In the genomic region with DNA sequence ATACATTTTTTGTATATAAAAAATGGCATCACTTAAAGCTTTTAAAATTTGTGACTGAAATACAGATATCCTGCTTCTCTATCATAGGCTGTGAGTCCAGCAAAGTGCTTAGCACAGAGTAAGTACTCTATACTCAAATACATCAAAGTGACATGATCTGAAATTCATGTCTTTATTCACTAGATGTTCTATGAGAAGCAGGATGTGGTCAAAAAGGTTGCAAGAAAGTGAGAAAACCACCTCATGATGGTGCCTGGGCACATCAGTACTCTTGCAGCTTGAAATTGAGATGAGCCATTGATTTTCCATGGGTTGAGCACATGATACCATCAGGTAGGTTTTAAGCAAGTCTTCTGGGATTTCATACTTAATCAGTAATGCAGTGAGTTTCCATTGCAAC, we compare ENCODE assay signal across 15 cellular contexts. TPM values are rescaled to one million over a fixed set of nuclear protein-coding genes. Genes with fewer than 3 reads are reported as not detected.
DNase-seq lines count a peak whose midpoint lies in the region; ATAC-seq lines count a peak whose summit lies in the region.
"Had no signal": no experiment of that assay in that cellular context is flagged by ENCODE, and none has a peak within 500 bp of the region (broad histone marks: within the 10 kb centered on the region; RNA-seq: fewer than 3 reads in every experiment).

No MANE protein-coding gene starts in this region.

- peak overlapping the region; percentile 18 for H3K27ac Mint-ChIP-seq in activated T-cell treated with anti-CD3 and anti-CD28 coated beads, Interleukin-2, amount 50 U/mL, for 72 hours
- no peak overlapping the region for H3K27ac Mint-ChIP-seq in stimulated activated naive B cell treated with anti-CD40 and anti-IgM and Interleukin-4, amounts not matched to agents 10 μg/mL and 1 μg/mL and 100 μg/mL, for 72 hours

- H3K27me3 Mint-ChIP-seq in activated T-cell treated with anti-CD3 and anti-CD28 coated beads, Interleukin-2, amount 50 U/mL, for 72 hours (ENCODE audit: low read depth), result no peaks in the 10 kb centered on the region
- H3K27me3 Mint-ChIP-seq in stimulated activated naive B cell treated with anti-CD40 and anti-IgM and Interleukin-4, amounts not matched to agents 10 μg/mL and 1 μg/mL and 100 μg/mL, for 72 hours, result peaks cover 14 to 25% of the 10 kb centered on the region in 2 donors

- H3K4me3 Mint-ChIP-seq in activated T-cell treated with anti-CD3 and anti-CD28 coated beads, Interleukin-2, amount 50 U/mL, for 72 hours, result no peak overlapping the region
- H3K4me3 Mint-ChIP-seq in stimulated activated naive B cell treated with anti-CD40 and anti-IgM and Interleukin-4, amounts not matched to agents 10 μg/mL and 1 μg/mL and 100 μg/mL, for 72 hours, result no peak overlapping the region

- H3K36me3 Mint-ChIP-seq in activated T-cell treated with anti-CD3 and anti-CD28 coated beads, Interleukin-2, amount 50 U/mL, for 72 hours (ENCODE audit: insufficient read depth in 2 of 2), result peaks cover 0 to 1% of the 10 kb centered on the region in 2 donors
- peaks cover 0 to 1% of the 10 kb centered on the region in 2 donors for H3K36me3 Mint-ChIP-seq in stimulated activated naive B cell treated with anti-CD40 and anti-IgM and Interleukin-4, amounts not matched to agents 10 μg/mL and 1 μg/mL and 100 μg/mL, for 72 hours

- H3K4me1 Mint-ChIP-seq in activated T-cell treated with anti-CD3 and anti-CD28 coated beads, Interleukin-2, amount 50 U/mL, for 72 hours (ENCODE audit: low read depth), result peaks cover 31% of the 10 kb centered on the region
- H3K4me1 Mint-ChIP-seq in stimulated activated naive B cell treated with anti-CD40 and anti-IgM and Interleukin-4, amounts not matched to agents 10 μg/mL and 1 μg/mL and 100 μg/mL, for 72 hours, result peaks cover 4 to 11% of the 10 kb centered on the region in 2 donors

- no peaks in the 10 kb centered on the region for H3K9me3 Mint-ChIP-seq in activated T-cell treated with anti-CD3 and anti-CD28 coated beads, Interleukin-2, amount 50 U/mL, for 72 hours
- peaks cover 0 to 2% of the 10 kb centered on the region in 2 donors for H3K9me3 Mint-ChIP-seq in stimulated activated naive B cell treated with anti-CD40 and anti-IgM and Interleukin-4, amounts not matched to agents 10 μg/mL and 1 μg/mL and 100 μg/mL, for 72 hours

- ATAC-seq in GM21786 (IDR thresholded peaks at IDR 0.05; ENCODE audit: unreplicated experiment) (peak; percentile 54), HG02870 (IDR thresholded peaks at IDR 0.05; ENCODE audit: unreplicated experiment) (no peak), HG03039 (IDR thresholded peaks at IDR 0.05; ENCODE audit: unreplicated experiment) (no peak)
- ATAC-seq in activated T-cell treated with anti-CD3 and anti-CD28 coated beads, Interleukin-2, amount 50 U/mL, for 72 hours (replicated peaks in 1 of 2), result peak; percentile 95 to 96
- peak; percentile 55 to 65 for ATAC-seq in stimulated activated naive B cell treated with anti-CD40 and anti-IgM and Interleukin-4, amounts not matched to agents 10 μg/mL and 1 μg/mL and 100 μg/mL, for 72 hours (replicated peaks)
- ATAC-seq: heart right ventricle had no signal

- DNase-seq in activated T-cell treated with anti-CD3 and anti-CD28 coated beads for 24 hours (ENCODE audit: low read depth), result peak; percentile 32
- DNase-seq in activated T-cell treated with anti-CD3 and anti-CD28 coated beads for 4 hours, result no peak
- peak; percentile 39 to 49 for DNase-seq in activated T-cell treated with anti-CD3 and anti-CD28 coated beads, Interleukin-2, amount 50 U/mL, for 72 hours
- no peak for DNase-seq in stimulated activated naive B cell treated with anti-CD40 and anti-IgM and Interleukin-4, amounts not matched to agents 10 μg/mL and 1 μg/mL and 100 μg/mL, for 72 hours
- no peak for DNase-seq in NCI-H1436 treated with DMSO at 0.1 percent for 48 hours (lab: John Stamatoyannopoulos, UW)
- DNase-seq: cerebellar nuclear complex, heart right ventricle, NCI-H1092, NCI-H510A treated with DMSO at 0.1 percent for 48 hours, SHP77 treated with DMSO at 0.1 percent for 48 hours had no signal

RNA-seq across cellular contexts. Expression of gene SFRP2, which starts 20.4 kb away (rescaled TPM):
- not detected for total RNA-seq in activated T-cell treated with anti-CD3 and anti-CD28 coated beads, Interleukin-2, amount 50 U/mL, for 72 hours
- total RNA-seq: epithelial cell of proximal tubule had no signal

RNA-seq across cellular contexts. Expression of gene RNF175, which starts 49.5 kb away (rescaled TPM):
- under 1 TPM in 1 of 2 donors, not detected in 1; 0.37 TPM for total RNA-seq in activated T-cell treated with anti-CD3 and anti-CD28 coated beads, Interleukin-2, amount 50 U/mL, for 72 hours
- total RNA-seq: skeletal muscle tissue had no signal

Comparison
In these comparisons a context has a peak if more than half of its experiments do, and no peak if none do; other contexts are left out.
1. DNase-seq: peak in activated T-cell treated with anti-CD3 and anti-CD28 coated beads for 24 hours (single experiment) and activated T-cell treated with anti-CD3 and anti-CD28 coated beads, Interleukin-2, amount 50 U/mL, for 72 hours (2 of 2); none in activated T-cell treated with anti-CD3 and anti-CD28 coated beads for 4 hours (single experiment), stimulated activated naive B cell treated with anti-CD40 and anti-IgM and Interleukin-4, amounts not matched to agents 10 μg/mL and 1 μg/mL and 100 μg/mL, for 72 hours (single experiment) and NCI-H1436 treated with DMSO at 0.1 percent for 48 hours (single experiment).
2. ATAC-seq: peak in GM21786 (single experiment), activated T-cell treated with anti-CD3 and anti-CD28 coated beads, Interleukin-2, amount 50 U/mL, for 72 hours (2 of 2) and stimulated activated naive B cell treated with anti-CD40 and anti-IgM and Interleukin-4, amounts not matched to agents 10 μg/mL and 1 μg/mL and 100 μg/mL, for 72 hours (2 of 2); none in HG02870 (single experiment) and HG03039 (single experiment).